19 cellular contexts compared by ENCODE assay signal in the genomic region with DNA sequence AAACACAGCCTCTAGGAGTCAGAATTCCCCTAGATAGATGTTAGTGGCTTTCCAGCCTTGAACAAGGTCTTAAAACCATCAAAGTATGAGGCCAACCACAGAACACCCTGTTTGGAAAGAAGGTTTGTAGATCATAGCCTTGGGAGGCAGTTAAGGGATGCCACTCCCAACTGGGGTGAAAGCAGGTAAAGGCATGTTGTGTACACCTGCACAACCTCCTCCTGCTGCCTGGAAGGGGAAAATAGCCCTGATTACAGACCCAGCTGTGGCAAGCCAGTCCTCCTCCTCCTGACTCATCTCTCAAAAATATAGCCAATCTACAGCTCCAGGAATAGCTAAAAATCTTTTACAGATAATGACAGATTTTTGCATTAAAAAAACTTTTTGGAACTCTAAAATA.
"Had no signal": no experiment of that assay in that cellular context is flagged by ENCODE, and none has a peak within 500 bp of the region (broad histone marks: within the 10 kb centered on the region; RNA-seq: fewer than 3 reads in every experiment).

No MANE protein-coding gene starts in this region.

- H3K4me3 Mint-ChIP-seq: activated CD8-positive, alpha-beta T cell treated with anti-CD3 and anti-CD28 coated beads for 36 hours; activated naive CD4-positive, alpha-beta T cell treated with anti-CD3 and anti-CD28 coated beads, Interleukin-2, amount 10 ng/mL, durations not matched to agents 7 days and 5 days; activated naive CD8-positive, alpha-beta T cell treated with anti-CD3 and anti-CD28 coated beads for 36 hours; activated T-cell treated with anti-CD3 and anti-CD28 coated beads, Interleukin-2, amount 50 U/mL, for 72 hours; central memory CD8-positive, alpha-beta T cell; T-helper 1 cell treated with Interleukin-12 subunit alpha and Interleukin-12 subunit beta and Interleukin-4 antibody, amounts not matched to agents 30 μg/mL and 1 μg/mL, for 36 hours had no signal

- H3K9me3 Mint-ChIP-seq: activated CD8-positive, alpha-beta T cell treated with anti-CD3 and anti-CD28 coated beads for 36 hours; activated naive CD4-positive, alpha-beta T cell treated with anti-CD3 and anti-CD28 coated beads, Interleukin-2, amount 10 ng/mL, durations not matched to agents 7 days and 5 days; activated naive CD8-positive, alpha-beta T cell treated with anti-CD3 and anti-CD28 coated beads for 36 hours; activated T-helper 2 cell treated with anti-CD3 and anti-CD28 coated beads, Interferon-gamma antibody, Interleukin-2, Interleukin-4, amounts not matched to agents 10 μg/mL and 5 μg/mL and 100 μg/mL, durations not matched to agents 14 hours and 24 hours and 36 hours; central memory CD8-positive, alpha-beta T cell; T-helper 1 cell treated with Interleukin-12 subunit alpha and Interleukin-12 subunit beta and Interleukin-4 antibody, amounts not matched to agents 30 μg/mL and 1 μg/mL, for 36 hours had no signal

- H3K27ac Mint-ChIP-seq: activated CD8-positive, alpha-beta T cell treated with anti-CD3 and anti-CD28 coated beads for 36 hours; activated naive CD4-positive, alpha-beta T cell treated with anti-CD3 and anti-CD28 coated beads, Interleukin-2, amount 10 ng/mL, durations not matched to agents 7 days and 5 days; activated naive CD8-positive, alpha-beta T cell treated with anti-CD3 and anti-CD28 coated beads for 36 hours; activated T-cell treated with anti-CD3 and anti-CD28 coated beads, Interleukin-2, amount 50 U/mL, for 72 hours; activated T-helper 2 cell treated with anti-CD3 and anti-CD28 coated beads, Interferon-gamma antibody, Interleukin-2, Interleukin-4, amounts not matched to agents 10 μg/mL and 5 μg/mL and 100 μg/mL, durations not matched to agents 14 hours and 24 hours and 36 hours; T-helper 1 cell treated with Interleukin-12 subunit alpha and Interleukin-12 subunit beta and Interleukin-4 antibody, amounts not matched to agents 30 μg/mL and 1 μg/mL, for 36 hours had no signal

- H3K4me1 Mint-ChIP-seq: activated naive CD4-positive, alpha-beta T cell treated with anti-CD3 and anti-CD28 coated beads, Interleukin-2, amount 10 ng/mL, durations not matched to agents 7 days and 5 days; activated naive CD8-positive, alpha-beta T cell treated with anti-CD3 and anti-CD28 coated beads for 36 hours; central memory CD8-positive, alpha-beta T cell had no signal

- H3K36me3 Mint-ChIP-seq: activated naive CD4-positive, alpha-beta T cell treated with anti-CD3 and anti-CD28 coated beads, Interleukin-2, amount 10 ng/mL, durations not matched to agents 7 days and 5 days; activated naive CD8-positive, alpha-beta T cell treated with anti-CD3 and anti-CD28 coated beads for 36 hours had no signal

- DNase-seq: activated CD4-positive, alpha-beta T cell treated with anti-CD3 and anti-CD28 coated beads for 4 hours; activated CD8-positive, alpha-beta memory T cell treated with anti-CD3 and anti-CD28 coated beads, Interleukin-2, amount 50 U/mL, for 4 hours; activated CD8-positive, alpha-beta T cell treated with anti-CD3 and anti-CD28 coated beads for 36 hours; activated gamma-delta T cell treated with Interleukin-2 at 50 U/mL for 16 hours; activated naive CD4-positive, alpha-beta T cell treated with anti-CD3 and anti-CD28 coated beads, Interleukin-2, amount 10 ng/mL, durations not matched to agents 7 days and 5 days; activated naive CD8-positive, alpha-beta T cell treated with anti-CD3 and anti-CD28 coated beads for 36 hours; activated T-cell treated with anti-CD3 and anti-CD28 coated beads, Interleukin-2, amount 50 U/mL, for 72 hours; NCI-H1105 treated with DMSO at 0.1 percent for 48 hours; NCI-H1436 treated with DMSO at 0.1 percent for 48 hours; NCI-H187; NCI-H345; NCI-H510A; NCI-H69; NK-92 treated with Interleukin-12 subunit alpha and Interleukin-12 subunit beta, amount 100 ng/mL, for 24 hours; OCI-M1; SHP77 treated with DMSO at 0.1 percent for 48 hours had no signal
